Comparison of ENCODE assay signal across 20 cellular contexts in genomic region chr4:21205821-21206531, GRCh38.
"Had no signal": no experiment of that assay in that cellular context is flagged by ENCODE, and none has a peak within 500 bp of the region (broad histone marks: within the 10 kb centered on the region; RNA-seq: fewer than 3 reads in every experiment).

No MANE protein-coding gene starts in this region.

- H3K27ac ChIP-seq: dorsolateral prefrontal cortex, pancreas, sigmoid colon, thoracic aorta, upper lobe of left lung, WERI-Rb-1 had no signal

- ATAC-seq: mucosa of descending colon; naive thymus-derived CD4-positive, alpha-beta T cell; stimulated activated effector memory CD8-positive, alpha-beta T cell treated with anti-CD3 and anti-CD28 coated beads, Interleukin-12 subunit alpha, Interleukin-12 subunit beta, amount 100 ng/mL, for 72 hours had no signal

- H3K4me3 Mint-ChIP-seq: activated naive CD8-positive, alpha-beta T cell; immature natural killer cell; memory B cell; naive thymus-derived CD4-positive, alpha-beta T cell; stimulated activated effector memory CD8-positive, alpha-beta T cell treated with anti-CD3 and anti-CD28 coated beads, Interleukin-12 subunit alpha, Interleukin-12 subunit beta, amount 100 ng/mL, for 72 hours had no signal

- H3K36me3 Mint-ChIP-seq: activated naive CD8-positive, alpha-beta T cell; immature natural killer cell; memory B cell; naive thymus-derived CD4-positive, alpha-beta T cell; stimulated activated effector memory CD8-positive, alpha-beta T cell treated with anti-CD3 and anti-CD28 coated beads, Interleukin-12 subunit alpha, Interleukin-12 subunit beta, amount 100 ng/mL, for 72 hours had no signal

- H3K36me3 ChIP-seq: pancreas, sigmoid colon, thoracic aorta, upper lobe of left lung, WERI-Rb-1 had no signal

- H3K9me3 ChIP-seq: mucosa of descending colon, pancreas, sigmoid colon, thoracic aorta, upper lobe of left lung had no signal

- FAIRE-seq: frontal cortex, pancreas had no signal

- H3K27ac Mint-ChIP-seq: activated naive CD8-positive, alpha-beta T cell; immature natural killer cell; memory B cell; naive thymus-derived CD4-positive, alpha-beta T cell; stimulated activated effector memory CD8-positive, alpha-beta T cell treated with anti-CD3 and anti-CD28 coated beads, Interleukin-12 subunit alpha, Interleukin-12 subunit beta, amount 100 ng/mL, for 72 hours had no signal

- H3K4me1 Mint-ChIP-seq: immature natural killer cell; memory B cell; naive thymus-derived CD4-positive, alpha-beta T cell; stimulated activated effector memory CD8-positive, alpha-beta T cell treated with anti-CD3 and anti-CD28 coated beads, Interleukin-12 subunit alpha, Interleukin-12 subunit beta, amount 100 ng/mL, for 72 hours had no signal

- H3K27me3 ChIP-seq: dorsolateral prefrontal cortex, pancreas, sigmoid colon, upper lobe of left lung had no signal

- H3K4me3 ChIP-seq: dorsolateral prefrontal cortex, mucosa of descending colon, pancreas, sigmoid colon, thoracic aorta, upper lobe of left lung had no signal

- H3K9me3 Mint-ChIP-seq: stimulated activated effector memory CD8-positive, alpha-beta T cell treated with anti-CD3 and anti-CD28 coated beads, Interleukin-12 subunit alpha, Interleukin-12 subunit beta, amount 100 ng/mL, for 72 hours had no signal

- H3K4me1 ChIP-seq: pancreas, sigmoid colon, upper lobe of left lung had no signal

- H3K27me3 Mint-ChIP-seq: activated naive CD8-positive, alpha-beta T cell; memory B cell; naive thymus-derived CD4-positive, alpha-beta T cell had no signal

- DNase-seq: activated CD4-positive, alpha-beta T cell treated with anti-CD3 and anti-CD28 coated beads, Interleukin-2, amount 50 U/mL, for 4 hours; activated gamma-delta T cell treated with Interleukin-2 at 50 U/mL for 16 hours; amniotic stem cell; dorsolateral prefrontal cortex; erythroblast; head of caudate nucleus; immature natural killer cell; kidney glomerular epithelial cell; mucosa of descending colon; naive thymus-derived CD4-positive, alpha-beta T cell; pancreas; sigmoid colon; stimulated activated CD4-positive, alpha-beta T cell treated with anti-CD3 and anti-CD28 coated beads, Interleukin-4, amount 100 ng/mL, for 24 hours; upper lobe of left lung; WERI-Rb-1 had no signal
